ENCODE assay signal across 1 cellular context in genomic region chr14:68965261-68965761, GRCh38.
TF ChIP-seq lines count a peak whose summit lies in the region.

No MANE protein-coding gene starts in this region.

TF ChIP-seq in GM23338, 12 proteins besides CTCF, POLR2A, EP300 and RAD21 (continued from another document):
- no peak for TF ChIP-seq ZNF462 (CRISPR knock-in tag; IDR thresholded peaks at IDR 0.05)
